Comparison of ENCODE assay signal across 10 cellular contexts in the genomic region with DNA sequence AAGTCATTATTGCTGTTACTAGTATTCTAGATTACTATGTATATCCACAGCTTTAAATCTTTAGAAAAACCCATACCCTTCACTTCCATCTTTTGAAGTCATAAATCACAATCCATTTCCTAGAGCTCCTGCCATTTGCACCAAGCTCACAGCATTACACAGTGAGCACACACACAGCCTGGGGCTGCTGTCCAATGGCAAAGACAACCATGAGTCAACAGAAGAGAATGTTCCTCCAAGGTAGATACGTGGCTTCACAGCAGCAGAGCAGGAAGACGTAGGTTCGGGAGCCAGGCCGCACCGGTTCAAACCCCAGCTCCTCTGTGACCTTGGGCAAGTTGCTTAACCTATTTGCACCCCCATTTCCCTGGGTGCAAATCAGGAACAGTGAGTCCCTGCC.
A peak's percentile ranks its signal among the peaks of the same experiment; 100 is the strongest.
DNase-seq lines count a peak whose midpoint lies in the region; ATAC-seq and TF ChIP-seq lines count a peak whose summit lies in the region.
"Had no signal": no experiment of that assay in that cellular context is flagged by ENCODE, and none has a peak within 500 bp of the region (broad histone marks: within the 10 kb centered on the region; RNA-seq: fewer than 3 reads in every experiment).

No MANE protein-coding gene starts in this region.

- H3K9me3 ChIP-seq in suprapubic skin = no peaks in the 10 kb centered on the region
- H3K9me3 ChIP-seq: BLaER1 had no signal

- ATAC-seq in left cardiac atrium (peak; percentile 71 to 90), HG03378 (IDR thresholded peaks at IDR 0.05; ENCODE audit: unreplicated experiment) (no peak)

- CTCF ChIA-PET in activated CD4-positive, alpha-beta T cell treated with anti-CD3 and anti-CD28 coated beads, Interleukin-2, amount 10 ng/mL, durations not matched to agents 7 days and 5 days (lab: Charles Lee) = no interaction called here

- H3K36me3 Mint-ChIP-seq in activated CD4-positive, alpha-beta T cell treated with anti-CD3 and anti-CD28 coated beads, Interleukin-2, amount 10 ng/mL, durations not matched to agents 7 days and 5 days (ENCODE audit: low read depth) = peaks cover 2% of the 10 kb centered on the region
- H3K36me3 Mint-ChIP-seq in activated naive CD8-positive, alpha-beta T cell = no peaks in the 10 kb centered on the region

- peaks cover 10% of the 10 kb centered on the region for H3K4me1 ChIP-seq in suprapubic skin

- no peak for DNase-seq in activated CD4-positive, alpha-beta T cell treated with anti-CD3 and anti-CD28 coated beads, Interleukin-2, amount 10 ng/mL, durations not matched to agents 7 days and 5 days
- no peak for DNase-seq in activated CD4-positive, alpha-beta T cell treated with anti-CD3 and anti-CD28 coated beads, Interleukin-2, amount 50 U/mL, for 4 hours
- DNase-seq in left cardiac atrium (peak; percentile 37), suprapubic skin (ENCODE audit: low spot score in 2 of 2) (no peak), hippocampal formation (lab: John Stamatoyannopoulos, UW) (no peak)
- DNase-seq in central memory CD4-positive, alpha-beta T cell = no peak
- DNase-seq: NCI-H526 had no signal

- POLR2A ChIA-PET in activated CD4-positive, alpha-beta T cell treated with anti-CD3 and anti-CD28 coated beads, Interleukin-2, amount 10 ng/mL, durations not matched to agents 7 days and 5 days (lab: Charles Lee) = no interaction called here

- peaks cover 4% of the 10 kb centered on the region for H3K9me3 Mint-ChIP-seq in activated CD4-positive, alpha-beta T cell treated with anti-CD3 and anti-CD28 coated beads, Interleukin-2, amount 10 ng/mL, durations not matched to agents 7 days and 5 days
- H3K9me3 Mint-ChIP-seq in activated naive CD8-positive, alpha-beta T cell (ENCODE audit: low read depth) = no peaks in the 10 kb centered on the region

- H3K36me3 ChIP-seq in suprapubic skin = no peaks in the 10 kb centered on the region

- intact Hi-C loops in left cardiac atrium (cut with DNase I) = no loop called here

- no peak for TF ChIP-seq CTCF in suprapubic skin (IDR thresholded peaks at IDR 0.05)

- WGBS in suprapubic skin = 14% methylated on average over 4 of the region's 5 CpGs

- H3K27ac Mint-ChIP-seq in activated CD4-positive, alpha-beta T cell treated with anti-CD3 and anti-CD28 coated beads, Interleukin-2, amount 10 ng/mL, durations not matched to agents 7 days and 5 days = peak overlapping the region; percentile 78
- no peak overlapping the region for H3K27ac Mint-ChIP-seq in activated naive CD8-positive, alpha-beta T cell

- no peak for TF ChIP-seq POLR2A in suprapubic skin (IDR thresholded peaks at IDR 0.05)

- no peak overlapping the region for H3K27ac ChIP-seq in suprapubic skin
- H3K27ac ChIP-seq: BLaER1 had no signal

- peak; percentile 93 for TF ChIP-seq EP300 in suprapubic skin (IDR thresholded peaks at IDR 0.05)

- H3K27me3 ChIP-seq in suprapubic skin = no peaks in the 10 kb centered on the region

- peaks cover 38% of the 10 kb centered on the region for H3K4me1 Mint-ChIP-seq in activated CD4-positive, alpha-beta T cell treated with anti-CD3 and anti-CD28 coated beads, Interleukin-2, amount 10 ng/mL, durations not matched to agents 7 days and 5 days
- peaks cover 58% of the 10 kb centered on the region for H3K4me1 Mint-ChIP-seq in activated naive CD8-positive, alpha-beta T cell (ENCODE audit: low read depth)

- no peak overlapping the region for H3K4me3 ChIP-seq in suprapubic skin
- H3K4me3 ChIP-seq: BLaER1 had no signal

- no peak overlapping the region for H3K4me3 Mint-ChIP-seq in activated CD4-positive, alpha-beta T cell treated with anti-CD3 and anti-CD28 coated beads, Interleukin-2, amount 10 ng/mL, durations not matched to agents 7 days and 5 days
- H3K4me3 Mint-ChIP-seq in activated naive CD8-positive, alpha-beta T cell = peak overlapping the region; percentile 53

- H3K27me3 Mint-ChIP-seq in activated CD4-positive, alpha-beta T cell treated with anti-CD3 and anti-CD28 coated beads, Interleukin-2, amount 10 ng/mL, durations not matched to agents 7 days and 5 days = peaks cover 4% of the 10 kb centered on the region
- H3K27me3 Mint-ChIP-seq in activated naive CD8-positive, alpha-beta T cell = no peaks in the 10 kb centered on the region
